Comparison of ENCODE assay signal across 8 cellular contexts in genomic region chrX:40012039-40012799, GRCh38.
DNase-seq lines count a peak whose midpoint lies in the region; ATAC-seq, FAIRE-seq and TF ChIP-seq lines count a peak whose summit lies in the region.

No MANE protein-coding gene starts in this region.

- H3K36me3 Mint-ChIP-seq in CD4-positive, CD25-positive, alpha-beta regulatory T cell = no peaks in the 10 kb centered on the region
- no peaks in the 10 kb centered on the region for H3K36me3 Mint-ChIP-seq in activated CD4-positive, alpha-beta T cell treated with anti-CD3 and anti-CD28 coated beads, Interleukin-2, amount 10 ng/mL, durations not matched to agents 7 days and 5 days (ENCODE audit: low read depth)

- H3K4me3 ChIP-seq in CD4-positive, CD25-positive, alpha-beta regulatory T cell (ENCODE audit: low read depth, low read length) = peak overlapping the region; percentile 19
- H3K4me3 ChIP-seq in HEK293 (ENCODE audit: low read depth, low read length) = no peak overlapping the region
- peak overlapping the region; percentile 44 to 72 (median 60) for H3K4me3 ChIP-seq in esophagus squamous epithelium
- peak overlapping the region in 2 of 4 donors; percentile 44 to 48 for H3K4me3 ChIP-seq in pancreas

- peaks cover 0 to 5% (median 0%) of the 10 kb centered on the region in 7 donors for H3K9me3 Mint-ChIP-seq in CD4-positive, CD25-positive, alpha-beta regulatory T cell
- peaks cover 2% of the 10 kb centered on the region for H3K9me3 Mint-ChIP-seq in activated CD4-positive, alpha-beta T cell treated with anti-CD3 and anti-CD28 coated beads, Interleukin-2, amount 10 ng/mL, durations not matched to agents 7 days and 5 days

- H3K27ac Mint-ChIP-seq in CD4-positive, CD25-positive, alpha-beta regulatory T cell = no peak overlapping the region
- H3K27ac Mint-ChIP-seq in activated CD4-positive, alpha-beta T cell treated with anti-CD3 and anti-CD28 coated beads, Interleukin-2, amount 10 ng/mL, durations not matched to agents 7 days and 5 days = no peak overlapping the region

- no peaks in the 10 kb centered on the region for H3K36me3 ChIP-seq in CD4-positive, CD25-positive, alpha-beta regulatory T cell (ENCODE audit: control insufficient read depth, insufficient read depth, low read length)
- no peaks in the 10 kb centered on the region for H3K36me3 ChIP-seq in HEK293 (ENCODE audit: control insufficient read depth in 2 of 2, insufficient read depth in 1 of 2, low read length in 2 of 2)
- no peaks in the 10 kb centered on the region for H3K36me3 ChIP-seq in esophagus squamous epithelium
- no peaks in the 10 kb centered on the region for H3K36me3 ChIP-seq in pancreas

- no peak for ATAC-seq in CD4-positive, CD25-positive, alpha-beta regulatory T cell (ENCODE audit: low read depth in 2 of 2)
- ATAC-seq in pancreas (peak in 2 of 4 donors; percentile 3), HG02763 (IDR thresholded peaks at IDR 0.05; ENCODE audit: unreplicated experiment) (no peak), HG03139 (IDR thresholded peaks at IDR 0.05; ENCODE audit: unreplicated experiment) (no peak)

- H3K27me3 ChIP-seq in CD4-positive, CD25-positive, alpha-beta regulatory T cell (ENCODE audit: control insufficient read depth, insufficient read depth, low read length) = peaks cover 4% of the 10 kb centered on the region
- peaks cover 0 to 17% (median 2%) of the 10 kb centered on the region in 4 donors for H3K27me3 ChIP-seq in esophagus squamous epithelium
- H3K27me3 ChIP-seq in pancreas = peaks cover 0 to 14% (median 5%) of the 10 kb centered on the region in 4 donors

- intact Hi-C loops in esophagus squamous epithelium (cut with DNase I) (no loop called here), pancreas (cut with DNase I) (no loop called here)

- POLR2A ChIA-PET in HEK293 (lab: Yijun Ruan, JAX) = interaction anchor here (1.0 to 1.6 kb wide), 2 partner anchors 85 to 93 kb away, joined by 3 to 13 read pairs; partner anchors contain the start of gene BCOR
- POLR2A ChIA-PET in activated CD4-positive, alpha-beta T cell treated with anti-CD3 and anti-CD28 coated beads, Interleukin-2, amount 10 ng/mL, durations not matched to agents 7 days and 5 days (lab: Charles Lee) = no interaction called here

- H3K4me1 ChIP-seq in CD4-positive, CD25-positive, alpha-beta regulatory T cell (ENCODE audit: control insufficient read depth, insufficient read depth, low read length, poor library complexity, severe bottlenecking) = peaks cover 32% of the 10 kb centered on the region
- H3K4me1 ChIP-seq in HEK293 (ENCODE audit: control insufficient read depth, insufficient read depth, low read length) (no peaks in the 10 kb centered on the region; the same call in 1 of the 2 replicates), esophagus squamous epithelium (peaks cover 9 to 39% (median 17%) of the 10 kb centered on the region in 3 donors), pancreas (no peaks in the 10 kb centered on the region)

- TF ChIP-seq CTCF in HEK293 (tag by site-specific recombination; IDR thresholded peaks at IDR 0.05) (no peak), esophagus squamous epithelium (IDR thresholded peaks at IDR 0.05) (no peak), pancreas (IDR thresholded peaks at IDR 0.05) (no peak)

- peaks cover 0 to 40% (median 11%) of the 10 kb centered on the region in 4 donors for H3K4me1 Mint-ChIP-seq in CD4-positive, CD25-positive, alpha-beta regulatory T cell
- peaks cover 22% of the 10 kb centered on the region for H3K4me1 Mint-ChIP-seq in activated CD4-positive, alpha-beta T cell treated with anti-CD3 and anti-CD28 coated beads, Interleukin-2, amount 10 ng/mL, durations not matched to agents 7 days and 5 days

- TF ChIP-seq POLR2A in esophagus squamous epithelium (IDR thresholded peaks at IDR 0.05) = no peak

- CTCF ChIA-PET in HEK293 (lab: Yijun Ruan, JAX) = interaction anchor here (0.6 kb wide), 1 partner anchor 16 kb away, joined by 4 read pairs; no protein-coding TSS in a partner anchor
- CTCF ChIA-PET in activated CD4-positive, alpha-beta T cell treated with anti-CD3 and anti-CD28 coated beads, Interleukin-2, amount 10 ng/mL, durations not matched to agents 7 days and 5 days (lab: Charles Lee) = no interaction called here

- no peak for DNase-seq in CD4-positive, CD25-positive, alpha-beta regulatory T cell
- no peak for DNase-seq in activated CD4-positive, alpha-beta T cell treated with anti-CD3 and anti-CD28 coated beads, Interleukin-2, amount 10 ng/mL, durations not matched to agents 7 days and 5 days
- DNase-seq in esophagus squamous epithelium (lab: John Stamatoyannopoulos, UW) = no peak
- peak in 4 of 6 donors; percentile 21 to 69 (median 52) for DNase-seq in pancreas
- DNase-seq in RPMI8226 = no peak

- H3K9me3 ChIP-seq in CD4-positive, CD25-positive, alpha-beta regulatory T cell (ENCODE audit: control insufficient read depth in 2 of 2, low read length in 2 of 2) = no peaks in the 10 kb centered on the region
- H3K9me3 ChIP-seq in HEK293 (ENCODE audit: control insufficient read depth, insufficient read depth, low read depth, low read length) (no peaks in the 10 kb centered on the region), esophagus squamous epithelium (peaks cover 0 to 4% (median 0%) of the 10 kb centered on the region in 3 donors), pancreas (no peaks in the 10 kb centered on the region)

- WGBS in esophagus squamous epithelium, 2 donors = 10% methylated on average over 15 of the region's 57 CpGs; no CpG with 5 or more reads in 1 of the 2 donors
- WGBS in pancreas, 2 donors = 10% methylated on average over 39 to 55 of the region's 57 CpGs

- H3K4me3 Mint-ChIP-seq in CD4-positive, CD25-positive, alpha-beta regulatory T cell = peak overlapping the region; percentile 77 to 88 (median 82)
- peak overlapping the region; percentile 25 for H3K4me3 Mint-ChIP-seq in activated CD4-positive, alpha-beta T cell treated with anti-CD3 and anti-CD28 coated beads, Interleukin-2, amount 10 ng/mL, durations not matched to agents 7 days and 5 days

- no peak overlapping the region for H3K27ac ChIP-seq in CD4-positive, CD25-positive, alpha-beta regulatory T cell (ENCODE audit: insufficient read depth, low read length, poor library complexity, severe bottlenecking)
- H3K27ac ChIP-seq in HEK293 (ENCODE audit: extremely low read depth, low read depth, low read length) (peak overlapping the region; percentile 95; the same call in 1 of the 2 replicates), esophagus squamous epithelium (peak overlapping the region; percentile 88 to 96 (median 92)), pancreas (peak overlapping the region; percentile 62 to 85 (median 78))

- peaks cover 37% of the 10 kb centered on the region for H3K27me3 Mint-ChIP-seq in CD4-positive, CD25-positive, alpha-beta regulatory T cell
- H3K27me3 Mint-ChIP-seq in activated CD4-positive, alpha-beta T cell treated with anti-CD3 and anti-CD28 coated beads, Interleukin-2, amount 10 ng/mL, durations not matched to agents 7 days and 5 days = peaks cover 22% of the 10 kb centered on the region

- FAIRE-seq in pancreas (lab: Jason Lieb, UNC) = no peak

TF ChIP-seq in HEK293, 187 proteins besides CTCF, POLR2A, EP300 and RAD21:
- TF ChIP-seq ZFHX2 (tag by site-specific recombination; conservative IDR thresholded peaks at IDR 0.05) (peak; percentile 59), EGR2 (tag by site-specific recombination; IDR thresholded peaks at IDR 0.05; ENCODE audit: low read depth) (peak; percentile 24; the same call in 1 of the 2 replicates), ZNF174 (tag by site-specific recombination; IDR thresholded peaks at IDR 0.05) (no peak)

Comparison
In these comparisons a context has a peak if more than half of its experiments do, and no peak if none do; other contexts are left out.
1. DNase-seq: peak in pancreas (4 of 6); none in CD4-positive, CD25-positive, alpha-beta regulatory T cell (0 of 3), activated CD4-positive, alpha-beta T cell treated with anti-CD3 and anti-CD28 coated beads, Interleukin-2, amount 10 ng/mL, durations not matched to agents 7 days and 5 days (single experiment), esophagus squamous epithelium (single experiment) and RPMI8226 (single experiment).